Comparison of ENCODE assay signal across 8 cellular contexts in genomic region chrX:135185795-135186443, GRCh38. TPM values are rescaled to one million over a fixed set of nuclear protein-coding genes. Genes with fewer than 3 reads are reported as not detected.
DNase-seq lines count a peak whose midpoint lies in the region; ATAC-seq and TF ChIP-seq lines count a peak whose summit lies in the region.

No MANE protein-coding gene starts in this region.

- DNase-seq in DMS53 (lab: John Stamatoyannopoulos, UW) (peak; percentile 80), adipocyte (ENCODE audit: low read depth) (peak; percentile 62), iPS-NIHi7 (ENCODE audit: extremely low spot score) (peak; percentile 85), MG63 (no peak)
- peak; percentile 16 for DNase-seq in stimulated activated naive B cell treated with anti-CD40 and anti-IgM and Interleukin-4, amounts not matched to agents 10 μg/mL and 1 μg/mL and 100 μg/mL, for 72 hours

- ATAC-seq in GM19035 (IDR thresholded peaks at IDR 0.05; ENCODE audit: unreplicated experiment) (peak; percentile 67), HG03378 (IDR thresholded peaks at IDR 0.05; ENCODE audit: unreplicated experiment) (peak; percentile 83)
- ATAC-seq in stimulated activated naive B cell treated with anti-CD40 and anti-IgM and Interleukin-4, amounts not matched to agents 10 μg/mL and 1 μg/mL and 100 μg/mL, for 72 hours (replicated peaks), result peak; percentile 86 to 91

- no peaks in the 10 kb centered on the region for H3K4me1 Mint-ChIP-seq in stimulated activated naive B cell treated with anti-CD40 and anti-IgM and Interleukin-4, amounts not matched to agents 10 μg/mL and 1 μg/mL and 100 μg/mL, for 72 hours

- H3K4me1 ChIP-seq in OCI-LY1 (ENCODE audit: insufficient read depth, low read length, severe bottlenecking) (no peaks in the 10 kb centered on the region), adipocyte (ENCODE audit: control insufficient read depth, insufficient read depth, low read length) (no peaks in the 10 kb centered on the region)

- H3K9me3 ChIP-seq in OCI-LY1 (ENCODE audit: low read length), result no peaks in the 10 kb centered on the region
- peaks cover 4% of the 10 kb centered on the region for H3K9me3 ChIP-seq in adipocyte (ENCODE audit: control insufficient read depth, low read length)
- H3K9me3 ChIP-seq in MG63, result no peaks in the 10 kb centered on the region

- H3K9ac ChIP-seq in OCI-LY1 (ENCODE audit: low read length) (no peak overlapping the region), adipocyte (ENCODE audit: low read length) (no peak overlapping the region)

- no peaks in the 10 kb centered on the region for H3K36me3 Mint-ChIP-seq in stimulated activated naive B cell treated with anti-CD40 and anti-IgM and Interleukin-4, amounts not matched to agents 10 μg/mL and 1 μg/mL and 100 μg/mL, for 72 hours

- H4K20me1 ChIP-seq in OCI-LY1 (ENCODE audit: insufficient read depth, low read length), result no peaks in the 10 kb centered on the region

- peak; percentile 46; the same call in 1 of the 2 replicates for TF ChIP-seq CTCF in OCI-LY1 (IDR thresholded peaks at IDR 0.05; ENCODE audit: low read length)

- no peaks in the 10 kb centered on the region for H3F3A ChIP-seq in OCI-LY1 (ENCODE audit: insufficient read depth, low read length)

- no peaks in the 10 kb centered on the region for H3K27me3 ChIP-seq in OCI-LY1 (ENCODE audit: insufficient read depth, low read length)
- peaks cover 33% of the 10 kb centered on the region for H3K27me3 ChIP-seq in adipocyte (replicated peaks; ENCODE audit: control insufficient read depth, insufficient read depth, low read length)
- no peaks in the 10 kb centered on the region for H3K27me3 ChIP-seq in MG63

- no peaks in the 10 kb centered on the region for H3K9me2 ChIP-seq in OCI-LY1 (ENCODE audit: low read depth, low read length)

- no peak overlapping the region for H3K27ac ChIP-seq in OCI-LY1 (ENCODE audit: low read depth, low read length, poor library complexity, severe bottlenecking)

- H3K9me3 Mint-ChIP-seq in stimulated activated naive B cell treated with anti-CD40 and anti-IgM and Interleukin-4, amounts not matched to agents 10 μg/mL and 1 μg/mL and 100 μg/mL, for 72 hours, result no peaks in the 10 kb centered on the region

- no peak overlapping the region for H3K27ac Mint-ChIP-seq in stimulated activated naive B cell treated with anti-CD40 and anti-IgM and Interleukin-4, amounts not matched to agents 10 μg/mL and 1 μg/mL and 100 μg/mL, for 72 hours

- no peaks in the 10 kb centered on the region for H3K36me3 ChIP-seq in OCI-LY1 (ENCODE audit: insufficient read depth, low read length)
- H3K36me3 ChIP-seq in adipocyte (ENCODE audit: control insufficient read depth, insufficient read depth, low read length, severe bottlenecking), result no peaks in the 10 kb centered on the region
- no peaks in the 10 kb centered on the region for H3K36me3 ChIP-seq in MG63

- H3K4me3 Mint-ChIP-seq in stimulated activated naive B cell treated with anti-CD40 and anti-IgM and Interleukin-4, amounts not matched to agents 10 μg/mL and 1 μg/mL and 100 μg/mL, for 72 hours, result no peak overlapping the region

- H3K79me2 ChIP-seq in OCI-LY1 (ENCODE audit: insufficient read depth, low read length), result no peaks in the 10 kb centered on the region

- H3K4me3 ChIP-seq in OCI-LY1 (ENCODE audit: low read depth, low read length, poor library complexity, severe bottlenecking) (no peak overlapping the region), adipocyte (ENCODE audit: low read length) (no peak overlapping the region), MG63 (no peak overlapping the region)

- no peak overlapping the region for H3K4me2 ChIP-seq in OCI-LY1 (ENCODE audit: low read length)

- H3K27me3 Mint-ChIP-seq in stimulated activated naive B cell treated with anti-CD40 and anti-IgM and Interleukin-4, amounts not matched to agents 10 μg/mL and 1 μg/mL and 100 μg/mL, for 72 hours, result peaks cover 35 to 36% of the 10 kb centered on the region in 2 donors

- H2AFZ ChIP-seq in OCI-LY1 (ENCODE audit: low read length), result no peak overlapping the region

RNA-seq across cellular contexts. Expression of gene CT55, which starts 14.7 kb away (rescaled TPM):
- total RNA-seq in MG63 (2014; rRNA removed; shearing (Covaris generic); ENCODE audit: low replicate concordance), result not detected in 2 replicates
